Comparison of ENCODE assay signal across 1 cellular context in genomic region chr7:131546126-131546525, GRCh38.
TF ChIP-seq lines count a peak whose summit lies in the region.

No MANE protein-coding gene starts in this region.

TF ChIP-seq in IMR-90, 13 proteins besides CTCF, POLR2A, EP300 and RAD21 (continued from another document):
- no peak for TF ChIP-seq MAZ (IDR thresholded peaks at IDR 0.05; ENCODE audit: borderline replicate concordance, low read depth, low read length)
- TF ChIP-seq FOS (IDR thresholded peaks at IDR 0.05; ENCODE audit: low read depth, low read length), result no peak
